26 cellular contexts compared by ENCODE assay signal in the genomic region with DNA sequence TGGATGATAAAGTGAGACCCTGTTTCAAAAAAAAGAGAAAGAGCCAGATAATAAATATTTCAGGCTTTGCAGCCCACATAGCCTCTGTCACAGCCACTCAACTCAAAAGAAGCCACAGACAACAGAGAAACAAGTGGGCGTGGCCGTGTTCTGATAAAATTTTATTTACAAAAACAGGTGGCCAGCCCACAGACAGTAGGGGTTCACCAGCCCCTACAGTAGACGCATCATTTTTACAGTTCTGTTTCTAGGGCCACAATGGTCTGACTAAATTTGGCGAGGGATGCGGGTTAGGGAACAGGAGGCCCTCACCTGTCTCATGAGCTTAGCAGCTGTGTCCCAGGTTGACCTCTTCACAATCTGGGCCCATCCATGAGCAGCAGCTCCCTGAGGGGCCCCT. TPM values are rescaled to one million over a fixed set of nuclear protein-coding genes. Genes with fewer than 3 reads are reported as not detected.
DNase-seq lines count a peak whose midpoint lies in the region; ATAC-seq, FAIRE-seq and TF ChIP-seq lines count a peak whose summit lies in the region.
"Had no signal": no experiment of that assay in that cellular context is flagged by ENCODE, and none has a peak within 500 bp of the region (broad histone marks: within the 10 kb centered on the region; RNA-seq: fewer than 3 reads in every experiment).

No MANE protein-coding gene starts in this region.

- H3K4me2 ChIP-seq in GM12878 (ENCODE audit: control insufficient read depth, insufficient read depth): peak overlapping the region; percentile 67

- CTCF ChIA-PET in GM12878 (lab: Yijun Ruan, JAX): interaction anchor here (1.0 to 2.0 kb wide), 3 partner anchors 11 to 41 kb away, joined by 3 to 7 read pairs (median 4); no protein-coding TSS in a partner anchor

- POLR2A ChIA-PET in GM12878 (lab: Charles Lee): interaction anchor here (0.8 to 2.2 kb wide), 3 partner anchors 10 to 21 kb away, joined by 3 to 8 read pairs (median 3); no protein-coding TSS in a partner anchor

- ATAC-seq in GM12878 (peak; percentile 69), GM21786 (IDR thresholded peaks at IDR 0.05; ENCODE audit: unreplicated experiment) (no peak), upper lobe of left lung (ENCODE audit: low FRiP score in 2 of 2) (no peak), GM19455 (IDR thresholded peaks at IDR 0.05; ENCODE audit: unreplicated experiment) (no peak)

- RAD21 ChIA-PET in GM12878 (lab: Charles Lee; ENCODE audit: unreplicated experiment): interaction anchor here (0.7 kb wide), 1 partner anchor 16 kb away, joined by 3 read pairs; no protein-coding TSS in a partner anchor

- no peak for TF ChIP-seq RAD21 in GM12878 (IDR thresholded peaks at IDR 0.05; ENCODE audit: insufficient read depth, low read depth, low read length)

- no peaks in the 10 kb centered on the region for H3K27me3 Mint-ChIP-seq in activated T-cell treated with anti-CD3 and anti-CD28 coated beads, Interleukin-2, amount 50 U/mL, for 24 hours
- H3K27me3 Mint-ChIP-seq in IgD-negative memory B cell (no peaks in the 10 kb centered on the region), progenitor cell of endocrine pancreas (no peaks in the 10 kb centered on the region)

- in situ Hi-C loops in GM12878 (cut with MboI): no loop called here

- TF ChIP-seq CTCF in GM12878 (IDR thresholded peaks at IDR 0.05 in 2 of 3, conservative IDR thresholded peaks at IDR 0.05 in 1 of 3; ENCODE audit: control insufficient read depth in 2 of 3, extremely low read depth in 1 of 3, insufficient read depth in 1 of 3, low read depth in 3 of 3, low read length in 3 of 3) (no peak), progenitor cell of endocrine pancreas (IDR thresholded peaks at IDR 0.05; ENCODE audit: unreplicated experiment) (no peak), upper lobe of left lung (IDR thresholded peaks at IDR 0.05) (no peak)

- no peaks in the 10 kb centered on the region for H3K27me3 ChIP-seq in GM12878 (replicated peaks in 1 of 2; ENCODE audit: control insufficient read depth in 2 of 2, insufficient read depth in 2 of 2, low read length in 1 of 2)
- H3K27me3 ChIP-seq in upper lobe of left lung: no peaks in the 10 kb centered on the region
- H3K27me3 ChIP-seq: adrenal gland, BLaER1, esophagus muscularis mucosa, right atrium auricular region, uterus had no signal

- 24% methylated on average over 5 of the region's 5 CpGs for WGBS in GM12878 (ENCODE audit: insufficient coverage, insufficient replicate concordance, low lambda C conversion rate, missing lambda C conversion rate)
- WGBS in upper lobe of left lung, 2 donors: 91% methylated on average over 5 of the region's 5 CpGs

- no peak overlapping the region for H3K4me3 ChIP-seq in GM12878
- H3K4me3 ChIP-seq in upper lobe of left lung: no peak overlapping the region
- H3K4me3 ChIP-seq: adrenal gland, BLaER1, esophagus muscularis mucosa, lung, right atrium auricular region, uterus had no signal

- H3K27ac Mint-ChIP-seq in activated T-cell treated with anti-CD3 and anti-CD28 coated beads, Interleukin-2, amount 50 U/mL, for 24 hours: peak overlapping the region; percentile 80
- H3K27ac Mint-ChIP-seq in IgD-negative memory B cell (peak overlapping the region; percentile 74 to 93 (median 90)), progenitor cell of endocrine pancreas (peak overlapping the region; percentile 81)
- H3K27ac Mint-ChIP-seq: T-helper 2 cell treated with Interferon-gamma antibody and Interleukin-4, amounts not matched to agents 5 μg/mL and 100 μg/mL, for 36 hours had no signal

- H3K9me3 Mint-ChIP-seq in activated T-cell treated with anti-CD3 and anti-CD28 coated beads, Interleukin-2, amount 50 U/mL, for 24 hours: no peaks in the 10 kb centered on the region
- H3K9me3 Mint-ChIP-seq in IgD-negative memory B cell (no peaks in the 10 kb centered on the region), progenitor cell of endocrine pancreas (ENCODE audit: low read depth) (no peaks in the 10 kb centered on the region)
- H3K9me3 Mint-ChIP-seq: T-helper 2 cell treated with Interferon-gamma antibody and Interleukin-4, amounts not matched to agents 5 μg/mL and 100 μg/mL, for 36 hours had no signal

- peaks cover 41% of the 10 kb centered on the region for H3K36me3 Mint-ChIP-seq in activated T-cell treated with anti-CD3 and anti-CD28 coated beads, Interleukin-2, amount 50 U/mL, for 24 hours (ENCODE audit: low read depth)
- peaks cover 11% of the 10 kb centered on the region for H3K36me3 Mint-ChIP-seq in IgD-negative memory B cell
- H3K36me3 Mint-ChIP-seq in progenitor cell of endocrine pancreas (ENCODE audit: insufficient read depth): peaks cover 8% of the 10 kb centered on the region

- H3K36me3 ChIP-seq in GM12878 (ENCODE audit: control insufficient read depth in 2 of 2, insufficient read depth in 2 of 2, low read length in 1 of 2) (peaks cover 2 to 8% of the 10 kb centered on the region in 2 experiments; a peak in 3 of 4 replicates), upper lobe of left lung (peaks cover 0 to 4% (median 2%) of the 10 kb centered on the region in 4 donors)
- H3K36me3 ChIP-seq: adrenal gland, right atrium auricular region, uterus, WERI-Rb-1 had no signal

- no peak for FAIRE-seq in GM12878 (lab: Jason Lieb, UNC)
- FAIRE-seq: D721Med, frontal cortex, H54, keratinocyte, RCC 7860 had no signal

- H3K27ac ChIP-seq in GM12878 (ENCODE audit: control insufficient read depth, insufficient read depth) (peak overlapping the region; percentile 62; the same call in 1 of the 2 replicates), upper lobe of left lung (peak overlapping the region in 1 of 4 donors; percentile 30)
- H3K27ac ChIP-seq: adrenal gland, BLaER1, esophagus muscularis mucosa, right atrium auricular region, uterus, WERI-Rb-1 had no signal

- H3K4me3 Mint-ChIP-seq in activated T-cell treated with anti-CD3 and anti-CD28 coated beads, Interleukin-2, amount 50 U/mL, for 24 hours: no peak overlapping the region
- H3K4me3 Mint-ChIP-seq in IgD-negative memory B cell (peak overlapping the region in 3 of 4 donors; percentile 75 to 79 (median 79)), progenitor cell of endocrine pancreas (ENCODE audit: low read depth) (no peak overlapping the region)
- H3K4me3 Mint-ChIP-seq: T-helper 2 cell treated with Interferon-gamma antibody and Interleukin-4, amounts not matched to agents 5 μg/mL and 100 μg/mL, for 36 hours had no signal

- DNase-seq in activated T-cell treated with anti-CD3 and anti-CD28 coated beads, Interleukin-2, amount 50 U/mL, for 24 hours: no peak
- no peak for DNase-seq in activated T-cell treated with anti-CD3 and anti-CD28 coated beads, Interleukin-2, amount 50 U/mL, for 1 hour
- DNase-seq in GM12878 (ENCODE audit: low read depth, low spot score) (no peak), progenitor cell of endocrine pancreas (ENCODE audit: low spot score, unreplicated experiment) (no peak), upper lobe of left lung (no peak)
- DNase-seq: activated CD8-positive, alpha-beta memory T cell treated with anti-CD3 and anti-CD28 coated beads for 24 hours; adrenal gland; effector memory CD4-positive, alpha-beta T cell; EL; NCI-H510A; NK-92 treated with Interleukin-12 subunit alpha and Interleukin-12 subunit beta, amount 100 ng/mL, for 24 hours; uterus; WERI-Rb-1 had no signal

- TSS peak; percentile 54 for BruUV-seq in GM12878 (replicated peaks; lab: Mats Ljungman, UMichigan)

- H3K9me3 ChIP-seq in GM12878 (replicated peaks; ENCODE audit: control insufficient read depth, insufficient read depth, low read length): no peaks in the 10 kb centered on the region; the same call in 2 of the 3 replicates
- H3K9me3 ChIP-seq in upper lobe of left lung: no peaks in the 10 kb centered on the region
- H3K9me3 ChIP-seq: adrenal gland, BLaER1, esophagus muscularis mucosa, right atrium auricular region, uterus had no signal

- peak overlapping the region; percentile 21; the same call in 1 of the 2 replicates for H3K9ac ChIP-seq in GM12878 (ENCODE audit: control insufficient read depth, insufficient read depth, low read length)
- H3K9ac ChIP-seq: BLaER1 had no signal

- TF ChIP-seq POLR2A in GM12878 (IDR thresholded peaks at IDR 0.05; ENCODE audit: low read depth, low read length) (no peak), upper lobe of left lung (IDR thresholded peaks at IDR 0.05) (no peak)

- SMC1A ChIA-PET in GM12878 (lab: Charles Lee; ENCODE audit: uncharacterized antibody, unreplicated experiment): interaction anchor here (1.2 to 2.4 kb wide), 3 partner anchors 10 to 21 kb away, joined by 3 to 10 read pairs (median 10); no protein-coding TSS in a partner anchor

- peaks cover 21% of the 10 kb centered on the region for H3K4me1 ChIP-seq in GM12878 (ENCODE audit: control insufficient read depth, insufficient read depth, low read length)
- H3K4me1 ChIP-seq in upper lobe of left lung: peaks cover 0 to 11% (median 0%) of the 10 kb centered on the region in 4 donors
- H3K4me1 ChIP-seq: adrenal gland, esophagus muscularis mucosa, right atrium auricular region, uterus had no signal

- H3K4me1 Mint-ChIP-seq in activated T-cell treated with anti-CD3 and anti-CD28 coated beads, Interleukin-2, amount 50 U/mL, for 24 hours (ENCODE audit: low read depth): peaks cover 37% of the 10 kb centered on the region
- H3K4me1 Mint-ChIP-seq in IgD-negative memory B cell (peaks cover 25 to 32% (median 29%) of the 10 kb centered on the region in 3 donors), progenitor cell of endocrine pancreas (ENCODE audit: low read depth) (peaks cover 11% of the 10 kb centered on the region)

- H4K20me1 ChIP-seq in GM12878 (ENCODE audit: control insufficient read depth, insufficient read depth): no peaks in the 10 kb centered on the region

- intact Hi-C loops in GM12878 (cut with micrococcal nuclease; ENCODE audit: unreplicated experiment): no loop called here

- H2AFZ ChIP-seq in GM12878 (ENCODE audit: control insufficient read depth, low read depth, low read length): no peak overlapping the region

- TF ChIP-seq EP300 in GM12878 (IDR thresholded peaks at IDR 0.05; ENCODE audit: borderline replicate concordance in 1 of 2, control insufficient read depth in 1 of 2, low read depth in 2 of 2, low read length in 2 of 2) (no peak), upper lobe of left lung (IDR thresholded peaks at IDR 0.05) (no peak)

- peaks cover 48% of the 10 kb centered on the region for H3K79me2 ChIP-seq in GM12878 (ENCODE audit: control insufficient read depth, insufficient read depth, low read length)

RNA-seq across cellular contexts. Expression of a gene that starts 59.5 kb away (rescaled TPM):
- polyA plus RNA-seq in IgD-negative memory B cell (12.6 TPM), GM12878 (2011; rRNA removed) (7.0 and 8.9 TPM in 2 replicates), GM12878 (2014; fragmentation: Illumina TruSeq; extraction: Trizol) (1.2 and 6.6 TPM in 2 replicates), GM12878 (2014; fragmentation: Nextera tagmentation; extraction: Ambion mirVana) (under 1 TPM; 0.31 to 0.57 TPM), GM12878 (2014; rRNA removed) (23.3 and 27.6 TPM in 2 replicates), GM12878 (2016; fragmentation: Nextera tagmentation; extraction: Ambion mirVana) (10 to 100 TPM; 17.9 to 19.9 TPM)
- 56.0 and 60.3 TPM in 2 replicates for total RNA-seq in GM12878 (2013; cell fraction: nucleolus; rRNA removed)
- total RNA-seq in GM12878 (2014; rRNA removed) (26.9 and 31.1 TPM in 2 replicates), GM12878 (2014; rRNA removed; fragmentation: Illumina TruSeq; extraction: Trizol) (8.8 and 8.9 TPM in 2 replicates), GM12878 (2021) (32.3 and 37.3 TPM in 2 replicates), progenitor cell of endocrine pancreas (53.4 and 60.8 TPM in 2 replicates), upper lobe of left lung (100 to 1,000 TPM in 1 of 6 donors, 10 to 100 TPM in 5; 56.1 to 106 (median 66.0) TPM)
- 7.9 TPM for polyA plus RNA-seq in GM12878 (2011; ENCODE audit: low read depth)
- 15.0 and 21.0 TPM in 2 replicates for polyA plus RNA-seq in GM12878 (2011; cell fraction: cytosol; rRNA removed)
- 37.2 and 41.2 TPM in 2 replicates for polyA plus RNA-seq in GM12878 (2011; cell fraction: nucleus; rRNA removed)
- polyA plus RNA-seq in GM12878 (2012): 17.2 and 18.4 TPM in 2 replicates
- polyA minus RNA-seq in GM12878 (2011; rRNA and poly(A)+ RNA removed): 8.9 and 22.5 TPM in 2 replicates
- polyA minus RNA-seq in GM12878 (2011; cell fraction: cytosol; rRNA and poly(A)+ RNA removed): 16.8 and 20.8 TPM in 2 replicates
- polyA minus RNA-seq in GM12878 (2011; cell fraction: nucleus; rRNA and poly(A)+ RNA removed): 13.7 and 21.9 TPM in 2 replicates

Comparison
In these comparisons a context has a peak if more than half of its experiments do, and no peak if none do; other contexts are left out.
1. H3K4me3 Mint-ChIP-seq: peak in IgD-negative memory B cell (3 of 4); none in activated T-cell treated with anti-CD3 and anti-CD28 coated beads, Interleukin-2, amount 50 U/mL, for 24 hours (single experiment) and progenitor cell of endocrine pancreas (single experiment).
2. Peak in every context shown above with its lines, with median percentiles within 50 percentile points of each other: H3K27ac Mint-ChIP-seq.